8 cellular contexts compared by ENCODE assay signal in genomic region chr16:81551141-81551808, GRCh38.
DNase-seq lines count a peak whose midpoint lies in the region; ATAC-seq and TF ChIP-seq lines count a peak whose summit lies in the region.

No MANE protein-coding gene starts in this region.

- no peaks in the 10 kb centered on the region for H3K9me3 Mint-ChIP-seq in GM23338
- no peaks in the 10 kb centered on the region for H3K9me3 Mint-ChIP-seq in activated CD8-positive, alpha-beta T cell treated with anti-CD3 and anti-CD28 coated beads, Interleukin-2, amount 10 ng/mL, durations not matched to agents 7 days and 5 days (ENCODE audit: insufficient read depth)

- no peaks in the 10 kb centered on the region for H3K27me3 ChIP-seq in GM23338 (ENCODE audit: insufficient read depth)
- no peaks in the 10 kb centered on the region for H3K27me3 ChIP-seq in Peyer's patch
- H3K27me3 ChIP-seq in tibial artery, result no peaks in the 10 kb centered on the region

- H3K4me1 ChIP-seq in GM23338 (ENCODE audit: insufficient read depth) (no peaks in the 10 kb centered on the region; the same call in 1 of the 2 replicates), Peyer's patch (peaks cover 0 to 78% (median 18%) of the 10 kb centered on the region in 4 donors), tibial artery (peaks cover 0 to 21% (median 13%) of the 10 kb centered on the region in 4 donors)

- H3K36me3 Mint-ChIP-seq in GM23338 (ENCODE audit: low read depth), result no peaks in the 10 kb centered on the region; the same call in 2 of the 3 replicates
- peaks cover 16% of the 10 kb centered on the region for H3K36me3 Mint-ChIP-seq in activated CD8-positive, alpha-beta T cell treated with anti-CD3 and anti-CD28 coated beads, Interleukin-2, amount 10 ng/mL, durations not matched to agents 7 days and 5 days (ENCODE audit: low read depth)

- H3K79me2 ChIP-seq in GM23338 (replicated peaks; ENCODE audit: insufficient read depth), result peaks cover 90% of the 10 kb centered on the region

- H3K27ac Mint-ChIP-seq in GM23338, result peak overlapping the region; percentile 28; the same call in 1 of the 2 replicates
- peak overlapping the region; percentile 43 for H3K27ac Mint-ChIP-seq in activated CD8-positive, alpha-beta T cell treated with anti-CD3 and anti-CD28 coated beads, Interleukin-2, amount 10 ng/mL, durations not matched to agents 7 days and 5 days

- TF ChIP-seq CTCF in AG10803 (conservative IDR thresholded peaks at IDR 0.05; ENCODE audit: low read length) (no peak), GM23338 (conservative IDR thresholded peaks at IDR 0.05; ENCODE audit: low read depth in 2 of 2) (no peak), Peyer's patch (IDR thresholded peaks at IDR 0.05) (no peak), tibial artery (IDR thresholded peaks at IDR 0.05) (no peak)

- H3K27ac ChIP-seq in GM23338 (ENCODE audit: low read depth) (0 out of 2 replicates have a peak overlapping the region, but pooled peaks have one; percentile 63), substantia nigra (ENCODE audit: low read depth, low read length, poor library complexity, severe bottlenecking) (no peak overlapping the region), Peyer's patch (peak overlapping the region in 1 of 4 donors; percentile 72), tibial artery (no peak overlapping the region)

- H3F3A ChIP-seq in GM23338 (replicated peaks; ENCODE audit: low read depth), result no peaks in the 10 kb centered on the region

- CTCF ChIA-PET in activated CD8-positive, alpha-beta T cell treated with anti-CD3 and anti-CD28 coated beads, Interleukin-2, amount 10 ng/mL, durations not matched to agents 7 days and 5 days (lab: Charles Lee), result no interaction called here

- H3K9me2 ChIP-seq in GM23338 (ENCODE audit: insufficient read depth), result no peaks in the 10 kb centered on the region

- peaks cover 28% of the 10 kb centered on the region for H3K4me1 Mint-ChIP-seq in GM23338
- H3K4me1 Mint-ChIP-seq in activated CD8-positive, alpha-beta T cell treated with anti-CD3 and anti-CD28 coated beads, Interleukin-2, amount 10 ng/mL, durations not matched to agents 7 days and 5 days (ENCODE audit: low read depth), result peaks cover 52% of the 10 kb centered on the region

- H3K9me3 ChIP-seq in Peyer's patch, result no peaks in the 10 kb centered on the region
- no peaks in the 10 kb centered on the region for H3K9me3 ChIP-seq in tibial artery

- H3K4me3 Mint-ChIP-seq in GM23338, result no peak overlapping the region
- no peak overlapping the region for H3K4me3 Mint-ChIP-seq in activated CD8-positive, alpha-beta T cell treated with anti-CD3 and anti-CD28 coated beads, Interleukin-2, amount 10 ng/mL, durations not matched to agents 7 days and 5 days

- H2AFZ ChIP-seq in GM23338, result no peak overlapping the region

- no peaks in the 10 kb centered on the region for H3K36me3 ChIP-seq in GM23338 (ENCODE audit: insufficient read depth)
- no peaks in the 10 kb centered on the region for H3K36me3 ChIP-seq in Peyer's patch
- H3K36me3 ChIP-seq in tibial artery, result no peaks in the 10 kb centered on the region

- POLR2A ChIA-PET in activated CD8-positive, alpha-beta T cell treated with anti-CD3 and anti-CD28 coated beads, Interleukin-2, amount 10 ng/mL, durations not matched to agents 7 days and 5 days (lab: Charles Lee), result no interaction called here

- H3K27me3 Mint-ChIP-seq in GM23338 (ENCODE audit: insufficient read depth, low read depth, poor library complexity), result peaks cover 10% of the 10 kb centered on the region
- no peaks in the 10 kb centered on the region for H3K27me3 Mint-ChIP-seq in activated CD8-positive, alpha-beta T cell treated with anti-CD3 and anti-CD28 coated beads, Interleukin-2, amount 10 ng/mL, durations not matched to agents 7 days and 5 days (ENCODE audit: low read depth)

- DNase-seq in AG10803 (ENCODE audit: low read depth) (peak; percentile 70), GM23338 (ENCODE audit: low spot score) (no peak), kidney glomerular epithelial cell (lab: John Stamatoyannopoulos, UW) (peak; percentile 48), substantia nigra (lab: John Stamatoyannopoulos, UW) (no peak), Peyer's patch (no peak), tibial artery (no peak)
- DNase-seq in activated CD8-positive, alpha-beta T cell treated with anti-CD3 and anti-CD28 coated beads, Interleukin-2, amount 10 ng/mL, durations not matched to agents 7 days and 5 days, result no peak

- H3K4me3 ChIP-seq in AG10803 (ENCODE audit: low read length) (no peak overlapping the region), GM23338 (no peak overlapping the region), Peyer's patch (no peak overlapping the region), tibial artery (no peak overlapping the region)

- peaks cover 49% of the 10 kb centered on the region for H4K20me1 ChIP-seq in GM23338 (replicated peaks; ENCODE audit: insufficient read depth)

- no peak for TF ChIP-seq POLR2A in Peyer's patch (IDR thresholded peaks at IDR 0.05)

- no peak overlapping the region for H3K4me2 ChIP-seq in GM23338

- intact Hi-C loops in tibial artery (cut with DNase I; ENCODE audit: low total_unique reads), result no loop called here

- no peak for ATAC-seq in GM23338
- ATAC-seq in activated CD8-positive, alpha-beta T cell treated with anti-CD3 and anti-CD28 coated beads, Interleukin-2, amount 10 ng/mL, durations not matched to agents 7 days and 5 days, result peak; percentile 47
- ATAC-seq in HG03097 (IDR thresholded peaks at IDR 0.05; ENCODE audit: low FRiP score, unreplicated experiment), result no peak

TF ChIP-seq in GM23338, 12 proteins besides CTCF, POLR2A, EP300 and RAD21 (continues in another document):
- TF ChIP-seq NANOG (IDR thresholded peaks at IDR 0.05; ENCODE audit: borderline replicate concordance) (no peak), ETS1 (IDR thresholded peaks at IDR 0.05) (no peak), STAT1 (IDR thresholded peaks at IDR 0.05; ENCODE audit: unreplicated experiment) (no peak), ZNF114 (CRISPR knock-in tag; IDR thresholded peaks at IDR 0.05) (no peak), EZH2phosphoT487 (IDR thresholded peaks at IDR 0.05; ENCODE audit: unreplicated experiment) (no peak), POLR2AphosphoS5 (IDR thresholded peaks at IDR 0.05; ENCODE audit: low read depth) (no peak)

Comparison
In these comparisons a context has a peak if more than half of its experiments do, and no peak if none do; other contexts are left out.
1. DNase-seq: peak in AG10803 (single experiment) and kidney glomerular epithelial cell (single experiment); none in GM23338 (single experiment), activated CD8-positive, alpha-beta T cell treated with anti-CD3 and anti-CD28 coated beads, Interleukin-2, amount 10 ng/mL, durations not matched to agents 7 days and 5 days (single experiment), substantia nigra (0 of 49), Peyer's patch (0 of 3) and tibial artery (0 of 2).